ENCODE assay signal across 23 cellular contexts in the genomic region with DNA sequence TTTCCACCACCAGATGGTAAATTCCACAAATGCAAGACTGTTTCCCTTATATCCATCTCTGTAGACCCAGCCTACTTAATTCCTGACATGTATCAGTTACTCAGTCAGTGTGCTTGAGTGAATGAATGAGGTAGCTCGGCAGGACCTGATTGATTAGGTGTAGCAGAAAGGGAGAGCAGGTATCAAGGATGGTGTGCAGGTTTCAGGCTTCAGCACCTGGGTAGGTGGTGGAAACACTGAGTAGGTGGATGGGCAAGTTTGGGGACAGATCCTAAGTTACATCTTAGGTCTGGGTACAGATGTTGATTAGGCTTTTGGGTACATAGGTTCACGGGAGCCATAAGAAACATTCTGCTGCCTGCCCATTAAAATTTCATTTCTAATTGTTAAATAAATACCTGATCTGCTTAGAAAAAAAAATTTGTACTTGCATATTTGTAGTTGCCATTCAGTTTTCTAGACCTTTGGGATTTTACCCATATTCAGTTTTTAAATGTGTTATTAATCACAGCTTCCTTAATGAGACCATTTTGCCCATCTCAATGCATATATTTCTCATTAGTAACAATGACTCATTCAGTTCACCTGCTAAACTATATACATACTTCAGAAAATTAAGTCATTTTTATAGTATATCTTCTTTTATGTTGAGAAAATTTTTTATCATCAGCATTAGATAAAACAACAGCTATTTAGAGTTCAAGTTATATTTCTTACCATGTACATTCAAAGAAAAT.
DNase-seq lines count a peak whose midpoint lies in the region; ATAC-seq and TF ChIP-seq lines count a peak whose summit lies in the region.
"Had no signal": no experiment of that assay in that cellular context is flagged by ENCODE, and none has a peak within 500 bp of the region (broad histone marks: within the 10 kb centered on the region; RNA-seq: fewer than 3 reads in every experiment).

No MANE protein-coding gene starts in this region.

- peak overlapping the region; percentile 31 for H3K27ac Mint-ChIP-seq in stimulated activated memory B cell treated with anti-CD40 and anti-IgM and Interleukin-4, amounts not matched to agents 10 μg/mL and 1 μg/mL and 100 μg/mL, for 72 hours
- H3K27ac Mint-ChIP-seq: activated T-helper 2 cell treated with anti-CD3 and anti-CD28 coated beads, Interferon-gamma antibody, Interleukin-2, Interleukin-4, amounts not matched to agents 10 μg/mL and 5 μg/mL and 100 μg/mL, durations not matched to agents 14 hours and 24 hours and 36 hours; B cell; brain; GM23338 had no signal

- TF ChIP-seq CTCF in tibial artery (IDR thresholded peaks at IDR 0.05): no peak

- no peaks in the 10 kb centered on the region for H3K36me3 ChIP-seq in tibial artery

- DNase-seq in activated CD4-positive, CD25-positive, alpha-beta regulatory T cell treated with anti-CD3 and anti-CD28 coated beads, Interleukin-2, amount 50 U/mL, for 72 hours: no peak
- DNase-seq in OCI-M2 (lab: John Stamatoyannopoulos, UW; ENCODE audit: unreplicated experiment) (no peak), NCI-H2029 (lab: John Stamatoyannopoulos, UW) (no peak), tibial artery (no peak)
- DNase-seq: DMS79 treated with DMSO at 0.1 percent for 48 hours; kidney; NCI-H146; NCI-H748 treated with DMSO at 0.1 percent for 48 hours; small intestine; stimulated activated naive CD8-positive, alpha-beta T cell treated with anti-CD3 and anti-CD28 coated beads, Interleukin-15, amount 100 ng/mL, for 72 hours; SW 1271; trophoblast cell had no signal

- H3K9me3 Mint-ChIP-seq in stimulated activated memory B cell treated with anti-CD40 and anti-IgM and Interleukin-4, amounts not matched to agents 10 μg/mL and 1 μg/mL and 100 μg/mL, for 72 hours: no peaks in the 10 kb centered on the region
- H3K9me3 Mint-ChIP-seq: activated T-helper 2 cell treated with anti-CD3 and anti-CD28 coated beads, Interferon-gamma antibody, Interleukin-2, Interleukin-4, amounts not matched to agents 10 μg/mL and 5 μg/mL and 100 μg/mL, durations not matched to agents 14 hours and 24 hours and 36 hours; brain; GM23338; stimulated activated naive CD8-positive, alpha-beta T cell treated with anti-CD3 and anti-CD28 coated beads, Interleukin-15, amount 100 ng/mL, for 72 hours had no signal

- H3K4me3 ChIP-seq in tibial artery: no peak overlapping the region
- H3K4me3 ChIP-seq: GM23338 had no signal

- H3K36me3 Mint-ChIP-seq in stimulated activated memory B cell treated with anti-CD40 and anti-IgM and Interleukin-4, amounts not matched to agents 10 μg/mL and 1 μg/mL and 100 μg/mL, for 72 hours: no peaks in the 10 kb centered on the region
- H3K36me3 Mint-ChIP-seq: brain had no signal

- no peaks in the 10 kb centered on the region for H3K27me3 ChIP-seq in tibial artery

- no peaks in the 10 kb centered on the region for H3K9me3 ChIP-seq in tibial artery

- no peaks in the 10 kb centered on the region for H3K27me3 Mint-ChIP-seq in stimulated activated memory B cell treated with anti-CD40 and anti-IgM and Interleukin-4, amounts not matched to agents 10 μg/mL and 1 μg/mL and 100 μg/mL, for 72 hours
- H3K27me3 Mint-ChIP-seq: B cell; brain; stimulated activated naive CD8-positive, alpha-beta T cell treated with anti-CD3 and anti-CD28 coated beads, Interleukin-15, amount 100 ng/mL, for 72 hours had no signal

- intact Hi-C loops in tibial artery (cut with DNase I; ENCODE audit: low total_unique reads): no loop called here

- ATAC-seq in activated CD4-positive, CD25-positive, alpha-beta regulatory T cell treated with anti-CD3 and anti-CD28 coated beads, Interleukin-2, amount 50 U/mL, for 24 hours: peak; percentile 58 to 75
- ATAC-seq in GM21447 (IDR thresholded peaks at IDR 0.05; ENCODE audit: unreplicated experiment): peak; percentile 28
- peak; percentile 21 for ATAC-seq in HG02852 (IDR thresholded peaks at IDR 0.05; ENCODE audit: unreplicated experiment)
- peak; percentile 41 for ATAC-seq in stimulated activated memory B cell treated with anti-CD40 and anti-IgM and Interleukin-4, amounts not matched to agents 10 μg/mL and 1 μg/mL and 100 μg/mL, for 72 hours
- ATAC-seq: GM23338, Right ventricle myocardium inferior had no signal

- H3K4me1 ChIP-seq in tibial artery: peaks cover 0 to 9% (median 2%) of the 10 kb centered on the region in 4 donors

- H3K4me3 Mint-ChIP-seq in stimulated activated memory B cell treated with anti-CD40 and anti-IgM and Interleukin-4, amounts not matched to agents 10 μg/mL and 1 μg/mL and 100 μg/mL, for 72 hours: no peak overlapping the region
- H3K4me3 Mint-ChIP-seq: B cell, brain, GM23338 had no signal

- no peak overlapping the region for H3K27ac ChIP-seq in tibial artery
- H3K27ac ChIP-seq: 22Rv1, HL-60 had no signal

- H3K4me1 Mint-ChIP-seq in stimulated activated memory B cell treated with anti-CD40 and anti-IgM and Interleukin-4, amounts not matched to agents 10 μg/mL and 1 μg/mL and 100 μg/mL, for 72 hours: peaks cover 5% of the 10 kb centered on the region
- H3K4me1 Mint-ChIP-seq: B cell had no signal
